In the genomic region with DNA sequence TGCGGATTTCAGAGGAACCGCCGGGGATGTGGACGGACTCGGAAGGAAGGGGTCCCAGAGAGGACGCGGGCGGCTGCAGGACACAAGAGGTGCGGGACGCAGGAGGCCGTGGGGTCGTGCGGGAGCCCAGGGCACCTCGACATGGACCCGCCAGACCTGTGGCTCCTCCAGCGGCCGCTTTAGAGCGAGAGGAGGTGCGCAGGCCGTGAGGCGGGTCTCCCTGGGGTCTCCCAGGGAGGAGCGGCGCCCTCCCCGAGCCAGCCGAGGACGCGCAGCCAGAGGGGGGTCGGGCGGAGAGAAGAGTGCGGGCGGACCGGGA, we compare ENCODE assay signal across 9 cellular contexts. TPM values are rescaled to one million over a fixed set of nuclear protein-coding genes. Genes with fewer than 3 reads are reported as not detected.
A peak's percentile ranks its signal among the peaks of the same experiment; 100 is the strongest.
DNase-seq lines count a peak whose midpoint lies in the region; ATAC-seq, FAIRE-seq and TF ChIP-seq lines count a peak whose summit lies in the region.
"Had no signal": no experiment of that assay in that cellular context is flagged by ENCODE, and none has a peak within 500 bp of the region (broad histone marks: within the 10 kb centered on the region; RNA-seq: fewer than 3 reads in every experiment).

No MANE protein-coding gene starts in this region.

- H3K4me3 ChIP-seq in AG04449 (ENCODE audit: low read depth, low read length), result peak overlapping the region; percentile 78
- peak overlapping the region; percentile 89 for H3K4me3 ChIP-seq in OCI-LY3 (ENCODE audit: low read length)

- POLR2A ChIA-PET in AG04449 (lab: Yijun Ruan, JAX), result interaction anchor here (1.1 kb wide), 1 partner anchor 22 kb away, joined by 11 read pairs; a partner anchor contains a TSS

- peak overlapping the region; percentile 39 for H3K27ac ChIP-seq in OCI-LY3 (ENCODE audit: low read length)

- H3K4me1 Mint-ChIP-seq in effector memory CD8-positive, alpha-beta T cell (ENCODE audit: low read depth in 2 of 2), result peaks cover 19 to 26% of the 10 kb centered on the region in 2 donors
- H3K4me1 Mint-ChIP-seq in neural crest cell, result peaks cover 26% of the 10 kb centered on the region

- H3K9me3 Mint-ChIP-seq in effector memory CD8-positive, alpha-beta T cell, result no peaks in the 10 kb centered on the region
- H3K9me3 Mint-ChIP-seq in neural crest cell, result peaks cover 5% of the 10 kb centered on the region

- peak overlapping the region; percentile 91 to 98 for H3K4me3 Mint-ChIP-seq in effector memory CD8-positive, alpha-beta T cell
- peak overlapping the region; percentile 97 for H3K4me3 Mint-ChIP-seq in neural crest cell

- H3K36me3 Mint-ChIP-seq in effector memory CD8-positive, alpha-beta T cell (ENCODE audit: insufficient read depth), result peaks cover 11% of the 10 kb centered on the region
- H3K36me3 Mint-ChIP-seq in neural crest cell (ENCODE audit: low read depth), result peaks cover 3% of the 10 kb centered on the region

- no peaks in the 10 kb centered on the region for H3K27me3 Mint-ChIP-seq in effector memory CD8-positive, alpha-beta T cell
- H3K27me3 Mint-ChIP-seq in neural crest cell (ENCODE audit: low read depth), result peaks cover 9% of the 10 kb centered on the region

- H4K20me1 ChIP-seq in OCI-LY3 (ENCODE audit: insufficient read depth, low read length), result no peaks in the 10 kb centered on the region

- H3K79me2 ChIP-seq in OCI-LY3 (ENCODE audit: low read length), result no peaks in the 10 kb centered on the region

- H2AFZ ChIP-seq in OCI-LY3 (ENCODE audit: low read depth, low read length), result no peak overlapping the region

- CTCF ChIA-PET in AG04449 (lab: Yijun Ruan, JAX), result interaction anchor here (1.6 kb wide), 2 partner anchors 15 to 22 kb away, joined by 6 to 11 read pairs; no protein-coding TSS in a partner anchor

- no peak for FAIRE-seq in GM12892 (lab: Jason Lieb, UNC)

- TF ChIP-seq POLR2A in GM12892 (IDR thresholded peaks at IDR 0.05; ENCODE audit: low read depth, low read length), result no peak

- H3K4me1 ChIP-seq in OCI-LY3 (ENCODE audit: low read length), result peaks cover 8% of the 10 kb centered on the region

- no peaks in the 10 kb centered on the region for H3K27me3 ChIP-seq in OCI-LY3 (ENCODE audit: low read depth, low read length)

- DNase-seq in AG04449 (ENCODE audit: low read depth, low spot score), result no peak
- peak in 1 of 3 experiments; percentile 31 for DNase-seq in effector memory CD8-positive, alpha-beta T cell
- DNase-seq in neural crest cell (ENCODE audit: low read depth, low spot score), result no peak
- DNase-seq in NCI-H1930 (lab: John Stamatoyannopoulos, UW), result no peak
- DNase-seq in activated CD4-positive, alpha-beta T cell treated with anti-CD3 and anti-CD28 coated beads for 4 hours, result no peak
- DNase-seq in GM12892 (ENCODE audit: insufficient read length), result no peak

- peak overlapping the region; percentile 91 for H3K4me2 ChIP-seq in OCI-LY3 (ENCODE audit: low read length)

- H3K9ac ChIP-seq in OCI-LY3 (ENCODE audit: low read length), result peak overlapping the region; percentile 91

- peak overlapping the region; percentile 49 to 91 for H3K27ac Mint-ChIP-seq in effector memory CD8-positive, alpha-beta T cell
- H3K27ac Mint-ChIP-seq in neural crest cell (ENCODE audit: unreplicated experiment), result peak overlapping the region; percentile 98

- TF ChIP-seq CTCF in AG04449 (IDR thresholded peaks at IDR 0.05; ENCODE audit: insufficient read depth, low read length, missing control alignments) (no peak), OCI-LY3 (IDR thresholded peaks at IDR 0.05; ENCODE audit: low read depth, low read length) (no peak), neural crest cell (conservative IDR thresholded peaks at IDR 0.05) (no peak)

- peak; percentile 4 for ATAC-seq in GM21367 (IDR thresholded peaks at IDR 0.05; ENCODE audit: unreplicated experiment)
- no peak for ATAC-seq in effector memory CD8-positive, alpha-beta T cell (replicated peaks)

- no peaks in the 10 kb centered on the region for H3K36me3 ChIP-seq in OCI-LY3 (replicated peaks; ENCODE audit: low read depth, low read length)

- H3K9me3 ChIP-seq in OCI-LY3 (ENCODE audit: insufficient read depth, low read length), result no peaks in the 10 kb centered on the region

RNA-seq across cellular contexts. Expression of a gene that starts 6.8 kb away (rescaled TPM):
- total RNA-seq in neural crest cell, result 26.4 and 26.7 TPM in 2 replicates
- 6.0 TPM for polyA plus RNA-seq in GM12892 (2012; ENCODE audit: missing spikeins)

RNA-seq across cellular contexts. Expression of a gene that starts 21.9 kb away (rescaled TPM):
- 32.3 and 32.4 TPM in 2 replicates for total RNA-seq in neural crest cell
- 7.4 TPM for polyA plus RNA-seq in GM12892 (2012; ENCODE audit: missing spikeins)

RNA-seq across cellular contexts. Expression of a gene that starts 46.9 kb away (rescaled TPM):
- not detected in 2 replicates for total RNA-seq in neural crest cell
- polyA plus RNA-seq in GM12892 (2012; ENCODE audit: missing spikeins), result not detected
- total RNA-seq: myocyte had no signal

RNA-seq across cellular contexts. Expression of a gene that starts 59.2 kb away (rescaled TPM):
- 1.0 TPM in 2 replicates for total RNA-seq in neural crest cell
- not detected for polyA plus RNA-seq in GM12892 (2012; ENCODE audit: missing spikeins)
